27 cellular contexts compared by ENCODE assay signal in genomic region chr15:83320404-83320803, GRCh38. TPM values are rescaled to one million over a fixed set of nuclear protein-coding genes. Genes with fewer than 3 reads are reported as not detected.
DNase-seq lines count a peak whose midpoint lies in the region; TF ChIP-seq lines count a peak whose summit lies in the region.
"Had no signal": no experiment of that assay in that cellular context is flagged by ENCODE, and none has a peak within 500 bp of the region (broad histone marks: within the 10 kb centered on the region; RNA-seq: fewer than 3 reads in every experiment).

No MANE protein-coding gene starts in this region.

- H3K18ac ChIP-seq in mesendoderm (ENCODE audit: low read length): no peak overlapping the region

- H2BK120ac ChIP-seq in mesendoderm (ENCODE audit: low read depth, low read length): no peak overlapping the region

- H3K36me3 ChIP-seq in mesendoderm (ENCODE audit: control insufficient read depth, insufficient read depth, low read length): no peaks in the 10 kb centered on the region
- H3K36me3 ChIP-seq: adrenal gland, heart right ventricle, thoracic aorta had no signal

- no peaks in the 10 kb centered on the region for H3K9me3 Mint-ChIP-seq in activated CD4-positive, alpha-beta memory T cell treated with anti-CD3 and anti-CD28 coated beads for 36 hours
- H3K9me3 Mint-ChIP-seq: activated CD4-positive, alpha-beta T cell treated with anti-CD3 and anti-CD28 coated beads, Interleukin-2, amount 10 ng/mL, durations not matched to agents 7 days and 5 days; central memory CD8-positive, alpha-beta T cell; stimulated activated memory B cell treated with anti-CD40 and anti-IgM and Interleukin-4, amounts not matched to agents 10 μg/mL and 1 μg/mL and 100 μg/mL, for 72 hours had no signal

- no peaks in the 10 kb centered on the region for H3K4me1 Mint-ChIP-seq in activated CD4-positive, alpha-beta memory T cell treated with anti-CD3 and anti-CD28 coated beads for 36 hours (ENCODE audit: low read depth)
- H3K4me1 Mint-ChIP-seq: activated CD4-positive, alpha-beta T cell treated with anti-CD3 and anti-CD28 coated beads, Interleukin-2, amount 10 ng/mL, durations not matched to agents 7 days and 5 days; central memory CD8-positive, alpha-beta T cell; naive B cell; stimulated activated memory B cell treated with anti-CD40 and anti-IgM and Interleukin-4, amounts not matched to agents 10 μg/mL and 1 μg/mL and 100 μg/mL, for 72 hours had no signal

- H4K8ac ChIP-seq in mesendoderm (ENCODE audit: low read depth, low read length): no peak overlapping the region

- H3K4me3 ChIP-seq in epithelial cell of esophagus (ENCODE audit: low read length): no peak overlapping the region
- H3K4me3 ChIP-seq in mesendoderm (ENCODE audit: low read length): no peak overlapping the region
- H3K4me3 ChIP-seq: adrenal gland, GM23338, heart right ventricle, thoracic aorta had no signal

- no peak overlapping the region for H2BK5ac ChIP-seq in mesendoderm (ENCODE audit: low read length)

- H3K27ac ChIP-seq in mesendoderm (ENCODE audit: low read depth, low read length): no peak overlapping the region
- H3K27ac ChIP-seq: adrenal gland, heart right ventricle, parathyroid adenoma, thoracic aorta, VCaP had no signal

- no peak overlapping the region for H3K56ac ChIP-seq in mesendoderm (ENCODE audit: low read length)

- no peaks in the 10 kb centered on the region for H3K79me2 ChIP-seq in mesendoderm (ENCODE audit: control insufficient read depth, insufficient read depth, low read length)
- H3K79me2 ChIP-seq: parathyroid adenoma had no signal

- no peak overlapping the region for H3K9ac ChIP-seq in mesendoderm (ENCODE audit: low read length)
- H3K9ac ChIP-seq: parathyroid adenoma had no signal

- H3K4me1 ChIP-seq in mesendoderm (ENCODE audit: control insufficient read depth, low read depth, low read length): peaks cover 6% of the 10 kb centered on the region
- H3K4me1 ChIP-seq: adrenal gland, heart right ventricle, parathyroid adenoma had no signal

- H3K4me3 Mint-ChIP-seq in activated CD4-positive, alpha-beta memory T cell treated with anti-CD3 and anti-CD28 coated beads for 36 hours: no peak overlapping the region
- H3K4me3 Mint-ChIP-seq: activated CD4-positive, alpha-beta T cell treated with anti-CD3 and anti-CD28 coated beads, Interleukin-2, amount 10 ng/mL, durations not matched to agents 7 days and 5 days; central memory CD8-positive, alpha-beta T cell; GM23338; naive B cell; stimulated activated memory B cell treated with anti-CD40 and anti-IgM and Interleukin-4, amounts not matched to agents 10 μg/mL and 1 μg/mL and 100 μg/mL, for 72 hours had no signal

- no peak overlapping the region for H3K4me2 ChIP-seq in mesendoderm (ENCODE audit: low read length)
- H3K4me2 ChIP-seq: GM23338 had no signal

- H3K36me3 Mint-ChIP-seq in activated CD4-positive, alpha-beta memory T cell treated with anti-CD3 and anti-CD28 coated beads for 36 hours: no peaks in the 10 kb centered on the region
- H3K36me3 Mint-ChIP-seq: naive B cell; stimulated activated memory B cell treated with anti-CD40 and anti-IgM and Interleukin-4, amounts not matched to agents 10 μg/mL and 1 μg/mL and 100 μg/mL, for 72 hours had no signal

- no peak overlapping the region for H3K4ac ChIP-seq in mesendoderm (ENCODE audit: low read depth, low read length)

- CTCF ChIA-PET in activated CD4-positive, alpha-beta memory T cell treated with anti-CD3 and anti-CD28 coated beads for 36 hours (lab: Charles Lee): no interaction called here

- no peak for TF ChIP-seq CTCF in epithelial cell of esophagus (IDR thresholded peaks at IDR 0.05; ENCODE audit: insufficient read depth, low read depth, low read length, missing control alignments)

- intact Hi-C loops in activated CD4-positive, alpha-beta memory T cell treated with anti-CD3 and anti-CD28 coated beads for 36 hours (cut with micrococcal nuclease): no loop called here

- WGBS in mesendoderm (ENCODE audit: extremely low coverage, insufficient coverage, low lambda C conversion rate): no CpG with 5 or more reads among the region's 4 CpGs

- POLR2A ChIA-PET in activated CD4-positive, alpha-beta memory T cell treated with anti-CD3 and anti-CD28 coated beads for 36 hours (lab: Charles Lee): no interaction called here

- no peaks in the 10 kb centered on the region for H3K79me1 ChIP-seq in mesendoderm (ENCODE audit: low read length)

- H4K5ac ChIP-seq in mesendoderm (ENCODE audit: low read length): no peak overlapping the region

- H3K23ac ChIP-seq in mesendoderm (ENCODE audit: low read length): no peak overlapping the region

- DNase-seq in EH (ENCODE audit: low read depth): peak; percentile 78
- peak; percentile 20 for DNase-seq in NCI-H460 (ENCODE audit: extremely low read depth, low read depth)
- peak; percentile 59 for DNase-seq in epithelial cell of esophagus (ENCODE audit: low read depth)
- DNase-seq in mesendoderm: peak; percentile 63
- no peak for DNase-seq in retina
- no peak for DNase-seq in activated CD4-positive, alpha-beta T cell treated with anti-CD3 and anti-CD28 coated beads, Interleukin-2, amount 50 U/mL, for 1 hour
- no peak for DNase-seq in activated CD4-positive, alpha-beta memory T cell treated with anti-CD3 and anti-CD28 coated beads for 36 hours
- DNase-seq in NCI-H1694 (lab: John Stamatoyannopoulos, UW): no peak
- DNase-seq: activated CD4-positive, alpha-beta T cell treated with anti-CD3 and anti-CD28 coated beads, Interleukin-2, amount 10 ng/mL, durations not matched to agents 7 days and 5 days; activated CD8-positive, alpha-beta memory T cell treated with anti-CD3 and anti-CD28 coated beads, Interleukin-2, amount 50 U/mL, for 4 hours; activated effector memory CD4-positive, alpha-beta T cell treated with Interleukin-2 at 50 U/mL for 16 hours; adrenal gland; GF-D8; heart right ventricle; Kasumi-1; naive B cell; NCI-H1105; NCI-H2081 treated with DMSO at 0.1 percent for 48 hours; NCI-H446 treated with DMSO at 0.1 percent for 48 hours; T-helper 2 cell had no signal

- no peak overlapping the region for H2AK5ac ChIP-seq in mesendoderm (ENCODE audit: low read length)

- H2BK15ac ChIP-seq in mesendoderm (replicated peaks; ENCODE audit: low read depth): no peak overlapping the region

- H3K27me3 Mint-ChIP-seq in activated CD4-positive, alpha-beta memory T cell treated with anti-CD3 and anti-CD28 coated beads for 36 hours: peaks cover 8% of the 10 kb centered on the region

- H3K27ac Mint-ChIP-seq in activated CD4-positive, alpha-beta memory T cell treated with anti-CD3 and anti-CD28 coated beads for 36 hours: no peak overlapping the region
- H3K27ac Mint-ChIP-seq: activated CD4-positive, alpha-beta T cell treated with anti-CD3 and anti-CD28 coated beads, Interleukin-2, amount 10 ng/mL, durations not matched to agents 7 days and 5 days; GM23338; naive B cell; stimulated activated memory B cell treated with anti-CD40 and anti-IgM and Interleukin-4, amounts not matched to agents 10 μg/mL and 1 μg/mL and 100 μg/mL, for 72 hours had no signal

- no peaks in the 10 kb centered on the region for H3K27me3 ChIP-seq in mesendoderm (ENCODE audit: insufficient read depth, low read length, poor library complexity)

RNA-seq across cellular contexts. Expression of gene BNC1, which starts 35.9 kb away (rescaled TPM):
- not detected in 2 replicates for total RNA-seq in NCI-H460 (2014; rRNA removed; shearing (Covaris generic))
- polyA plus RNA-seq in NCI-H460 (2014; cell fraction: nucleus; rRNA removed): not detected in 2 replicates
- polyA plus RNA-seq in mesendoderm (2013, experiment 1 of 2): 0.06 TPM
- 0.08 TPM for polyA plus RNA-seq in mesendoderm (2013, experiment 2 of 2)
- total RNA-seq in activated CD4-positive, alpha-beta memory T cell treated with anti-CD3 and anti-CD28 coated beads for 36 hours: not detected
- total RNA-seq: activated CD4-positive, alpha-beta T cell treated with anti-CD3 and anti-CD28 coated beads, Interleukin-2, amount 10 ng/mL, durations not matched to agents 7 days and 5 days; SK-MEL-5 had no signal

Comparison
In these comparisons a context has a peak if more than half of its experiments do, and no peak if none do; other contexts are left out.
1. DNase-seq: peak in EH (single experiment), NCI-H460 (single experiment), epithelial cell of esophagus (single experiment) and mesendoderm (single experiment); none in retina (single experiment), activated CD4-positive, alpha-beta T cell treated with anti-CD3 and anti-CD28 coated beads, Interleukin-2, amount 50 U/mL, for 1 hour (single experiment), activated CD4-positive, alpha-beta memory T cell treated with anti-CD3 and anti-CD28 coated beads for 36 hours (single experiment) and NCI-H1694 (single experiment).